23 cellular contexts compared by ENCODE assay signal in genomic region chr13:32745509-32745908, GRCh38.
"Had no signal": no experiment of that assay in that cellular context is flagged by ENCODE, and none has a peak within 500 bp of the region (broad histone marks: within the 10 kb centered on the region; RNA-seq: fewer than 3 reads in every experiment).

No MANE protein-coding gene starts in this region.

- ATAC-seq: activated CD8-positive, alpha-beta T cell treated with anti-CD3 and anti-CD28 coated beads for 36 hours; left cardiac atrium; psoas muscle; right cardiac atrium; stimulated activated memory B cell treated with anti-CD40 and anti-IgM and Interleukin-4, amounts not matched to agents 10 μg/mL and 1 μg/mL and 100 μg/mL, for 72 hours had no signal

- H3K27me3 ChIP-seq: breast epithelium, esophagus squamous epithelium, hepatocyte, ovary, testis, upper lobe of left lung had no signal

- H3K4me3 Mint-ChIP-seq: activated B cell treated with CpG ODN at 0.5 μM for 24 hours; activated CD8-positive, alpha-beta T cell treated with anti-CD3 and anti-CD28 coated beads for 36 hours; activated naive CD4-positive, alpha-beta T cell treated with anti-CD3 and anti-CD28 coated beads for 36 hours; activated T-cell treated with anti-CD3 and anti-CD28 coated beads, Interleukin-2, amount 50 U/mL, for 24 hours; neural crest cell; stimulated activated memory B cell treated with anti-CD40 and anti-IgM and Interleukin-4, amounts not matched to agents 10 μg/mL and 1 μg/mL and 100 μg/mL, for 72 hours; T-helper 2 cell treated with Interferon-gamma antibody and Interleukin-4, amounts not matched to agents 5 μg/mL and 100 μg/mL, for 36 hours had no signal

- H3K36me3 ChIP-seq: ovary had no signal

- H3K27me3 Mint-ChIP-seq: activated B cell treated with CpG ODN at 0.5 μM for 24 hours; activated CD8-positive, alpha-beta T cell treated with anti-CD3 and anti-CD28 coated beads for 36 hours; activated T-cell treated with anti-CD3 and anti-CD28 coated beads, Interleukin-2, amount 50 U/mL, for 24 hours; stimulated activated memory B cell treated with anti-CD40 and anti-IgM and Interleukin-4, amounts not matched to agents 10 μg/mL and 1 μg/mL and 100 μg/mL, for 72 hours had no signal

- H2AFZ ChIP-seq: hepatocyte had no signal

- H3K79me2 ChIP-seq: hepatocyte had no signal

- H3K4me2 ChIP-seq: hepatocyte, SK-N-SH had no signal

- DNase-seq: activated B cell treated with CpG ODN at 0.5 μM for 24 hours; activated CD4-positive, alpha-beta T cell treated with anti-CD3 and anti-CD28 coated beads for 4 hours; activated CD8-positive, alpha-beta T cell treated with anti-CD3 and anti-CD28 coated beads for 36 hours; activated naive CD4-positive, alpha-beta T cell treated with anti-CD3 and anti-CD28 coated beads for 36 hours; activated T-cell treated with anti-CD3 and anti-CD28 coated beads, Interleukin-2, amount 50 U/mL, for 24 hours; anterior cingulate cortex; cerebellar nuclear complex; effector CD4-positive, alpha-beta T cell; esophagus squamous epithelium; left cardiac atrium; ovary; psoas muscle; right cardiac atrium; SK-N-SH; stimulated activated CD4-positive, alpha-beta T cell treated with anti-CD3 and anti-CD28 coated beads, Interleukin-4, amount 100 ng/mL, for 4 hours; testis; upper lobe of left lung had no signal

- H3K27ac ChIP-seq: breast epithelium, esophagus squamous epithelium, hepatocyte, ovary, psoas muscle, testis, upper lobe of left lung had no signal

- H3K27ac Mint-ChIP-seq: activated B cell treated with CpG ODN at 0.5 μM for 24 hours; activated CD8-positive, alpha-beta T cell treated with anti-CD3 and anti-CD28 coated beads for 36 hours; activated naive CD4-positive, alpha-beta T cell treated with anti-CD3 and anti-CD28 coated beads for 36 hours; activated T-cell treated with anti-CD3 and anti-CD28 coated beads, Interleukin-2, amount 50 U/mL, for 24 hours; activated T-helper 2 cell treated with anti-CD3 and anti-CD28 coated beads, Interferon-gamma antibody, Interleukin-2, Interleukin-4, amounts not matched to agents 10 μg/mL and 5 μg/mL and 100 μg/mL, durations not matched to agents 14 hours and 24 hours and 36 hours; stimulated activated memory B cell treated with anti-CD40 and anti-IgM and Interleukin-4, amounts not matched to agents 10 μg/mL and 1 μg/mL and 100 μg/mL, for 72 hours; T-helper 2 cell treated with Interferon-gamma antibody and Interleukin-4, amounts not matched to agents 5 μg/mL and 100 μg/mL, for 36 hours had no signal

- H3K9ac ChIP-seq: SK-N-SH had no signal

- H3K4me1 ChIP-seq: breast epithelium, esophagus squamous epithelium, psoas muscle, testis had no signal

- H3K9me3 Mint-ChIP-seq: activated B cell treated with CpG ODN at 0.5 μM for 24 hours; activated CD8-positive, alpha-beta T cell treated with anti-CD3 and anti-CD28 coated beads for 36 hours; activated naive CD4-positive, alpha-beta T cell treated with anti-CD3 and anti-CD28 coated beads for 36 hours; activated T-cell treated with anti-CD3 and anti-CD28 coated beads, Interleukin-2, amount 50 U/mL, for 24 hours; activated T-helper 2 cell treated with anti-CD3 and anti-CD28 coated beads, Interferon-gamma antibody, Interleukin-2, Interleukin-4, amounts not matched to agents 10 μg/mL and 5 μg/mL and 100 μg/mL, durations not matched to agents 14 hours and 24 hours and 36 hours; neural crest cell; stimulated activated memory B cell treated with anti-CD40 and anti-IgM and Interleukin-4, amounts not matched to agents 10 μg/mL and 1 μg/mL and 100 μg/mL, for 72 hours; T-helper 2 cell treated with Interferon-gamma antibody and Interleukin-4, amounts not matched to agents 5 μg/mL and 100 μg/mL, for 36 hours had no signal

- H3K9me3 ChIP-seq: breast epithelium, esophagus squamous epithelium, ovary, psoas muscle, SK-N-SH, testis, upper lobe of left lung had no signal

- H3K4me3 ChIP-seq: breast epithelium, esophagus squamous epithelium, hepatocyte, ovary, psoas muscle, testis, upper lobe of left lung had no signal

- H3K4me1 Mint-ChIP-seq: activated B cell treated with CpG ODN at 0.5 μM for 24 hours; stimulated activated memory B cell treated with anti-CD40 and anti-IgM and Interleukin-4, amounts not matched to agents 10 μg/mL and 1 μg/mL and 100 μg/mL, for 72 hours had no signal
